In genomic region chr7:55527314-55527713, GRCh38 we compare ENCODE assay signal across 18 cellular contexts. TPM values are rescaled to one million over a fixed set of nuclear protein-coding genes. Genes with fewer than 3 reads are reported as not detected.
A peak's percentile ranks its signal among the peaks of the same experiment; 100 is the strongest.
DNase-seq lines count a peak whose midpoint lies in the region; ATAC-seq and TF ChIP-seq lines count a peak whose summit lies in the region.
"Had no signal": no experiment of that assay in that cellular context is flagged by ENCODE, and none has a peak within 500 bp of the region (broad histone marks: within the 10 kb centered on the region; RNA-seq: fewer than 3 reads in every experiment).

No MANE protein-coding gene starts in this region.

- peaks cover 5% of the 10 kb centered on the region for H3K27me3 Mint-ChIP-seq in glutamatergic neuron (ENCODE audit: unreplicated experiment)
- no peaks in the 10 kb centered on the region for H3K27me3 Mint-ChIP-seq in mesothelial cell of epicardium (ENCODE audit: low read depth)
- H3K27me3 Mint-ChIP-seq: activated CD4-positive, alpha-beta T cell treated with anti-CD3 and anti-CD28 coated beads, Interleukin-2, amount 10 ng/mL, durations not matched to agents 7 days and 5 days; activated naive CD8-positive, alpha-beta T cell treated with anti-CD3 and anti-CD28 coated beads for 36 hours had no signal

- DNase-seq in NCI-H69 (lab: John Stamatoyannopoulos, UW) (peak; percentile 89), glutamatergic neuron (no peak), mesothelial cell of epicardium (ENCODE audit: low spot score in 2 of 2, unreplicated experiment in 2 of 2) (no peak), GM13977 (ENCODE audit: low spot score) (no peak)
- DNase-seq: activated CD4-positive, alpha-beta T cell treated with anti-CD3 and anti-CD28 coated beads, Interleukin-2, amount 10 ng/mL, durations not matched to agents 7 days and 5 days; activated naive CD8-positive, alpha-beta T cell treated with anti-CD3 and anti-CD28 coated beads for 36 hours; activated T-cell treated with anti-CD3 and anti-CD28 coated beads, Interleukin-2, amount 50 U/mL, for 1 hour; effector CD4-positive, alpha-beta T cell; NCI-H2029; PC-3; uterus had no signal

- peaks cover 0 to 10% (median 0%) of the 10 kb centered on the region in 11 experiments; a peak in 3 of 22 replicates for H3K36me3 ChIP-seq in BLaER1 treated with 17β-estradiol and CSF1 and Interleukin-3, amounts not matched to agents 10 nM and 100 nM
- H3K36me3 ChIP-seq: cardiac muscle cell, uterus had no signal

- TF ChIP-seq CTCF in glutamatergic neuron (IDR thresholded peaks at IDR 0.05; ENCODE audit: partially characterized antibody, unreplicated experiment) (no peak), mesothelial cell of epicardium (IDR thresholded peaks at IDR 0.05; ENCODE audit: unreplicated experiment) (no peak), GM13977 (IDR thresholded peaks at IDR 0.05; ENCODE audit: extremely low read depth, insufficient read depth, missing control alignments) (no peak)

- in situ Hi-C loops in GM13977 (cut with MboI; ENCODE audit: low pct_unique_long_range_greater_than_20kb, low sequenced_read_pairs, unreplicated experiment): no loop called here

- no peaks in the 10 kb centered on the region for H3K27me3 ChIP-seq in BLaER1 treated with 17β-estradiol and CSF1 and Interleukin-3, amounts not matched to agents 10 nM and 100 nM
- H3K27me3 ChIP-seq: cardiac muscle cell, SJSA1, uterus had no signal

- peak overlapping the region in 4 of 11 experiments; percentile 5 to 45 (median 36); a peak in 6 of 22 replicates for H3K9ac ChIP-seq in BLaER1 treated with 17β-estradiol and CSF1 and Interleukin-3, amounts not matched to agents 10 nM and 100 nM

- H3K27ac Mint-ChIP-seq in glutamatergic neuron (ENCODE audit: unreplicated experiment): peak overlapping the region; percentile 90
- no peak overlapping the region for H3K27ac Mint-ChIP-seq in mesothelial cell of epicardium
- H3K27ac Mint-ChIP-seq: activated CD4-positive, alpha-beta T cell treated with anti-CD3 and anti-CD28 coated beads, Interleukin-2, amount 10 ng/mL, durations not matched to agents 7 days and 5 days; activated naive CD8-positive, alpha-beta T cell treated with anti-CD3 and anti-CD28 coated beads for 36 hours had no signal

- peaks cover 0 to 8% (median 0%) of the 10 kb centered on the region in 11 experiments; a peak in 2 of 22 replicates for H3K9me3 ChIP-seq in BLaER1 treated with 17β-estradiol and CSF1 and Interleukin-3, amounts not matched to agents 10 nM and 100 nM (replicated peaks in 1 of 11)
- H3K9me3 ChIP-seq: SJSA1, uterus had no signal

- H3K27ac ChIP-seq in BLaER1 treated with 17β-estradiol and CSF1 and Interleukin-3, amounts not matched to agents 10 nM and 100 nM: peak overlapping the region in 5 of 11 experiments; percentile 1 to 57 (median 3); a peak in 5 of 22 replicates
- H3K27ac ChIP-seq: cardiac muscle cell, HL-60, SJSA1, uterus had no signal

- H3K36me3 Mint-ChIP-seq in glutamatergic neuron (ENCODE audit: unreplicated experiment) (peaks cover 4% of the 10 kb centered on the region), mesothelial cell of epicardium (no peaks in the 10 kb centered on the region)

- H3K9me3 Mint-ChIP-seq in glutamatergic neuron (ENCODE audit: unreplicated experiment) (no peaks in the 10 kb centered on the region), mesothelial cell of epicardium (no peaks in the 10 kb centered on the region)
- H3K9me3 Mint-ChIP-seq: activated CD4-positive, alpha-beta T cell treated with anti-CD3 and anti-CD28 coated beads, Interleukin-2, amount 10 ng/mL, durations not matched to agents 7 days and 5 days had no signal

- H3K4me3 ChIP-seq in BLaER1 treated with 17β-estradiol and CSF1 and Interleukin-3, amounts not matched to agents 10 nM and 100 nM: no peak overlapping the region
- H3K4me3 ChIP-seq: cardiac muscle cell, SJSA1, uterus had no signal

- peak overlapping the region; percentile 47 to 89 (median 67) for H3K4me2 ChIP-seq in BLaER1 treated with 17β-estradiol and CSF1 and Interleukin-3, amounts not matched to agents 10 nM and 100 nM

- H3K4me1 ChIP-seq in BLaER1 treated with 17β-estradiol and CSF1 and Interleukin-3, amounts not matched to agents 10 nM and 100 nM: peaks cover 39 to 56% (median 48%) of the 10 kb centered on the region in 10 experiments
- H3K4me1 ChIP-seq: uterus had no signal

- peak overlapping the region; percentile 83 for H3K4me3 Mint-ChIP-seq in glutamatergic neuron (ENCODE audit: unreplicated experiment)
- H3K4me3 Mint-ChIP-seq in mesothelial cell of epicardium: no peak overlapping the region
- H3K4me3 Mint-ChIP-seq: activated CD4-positive, alpha-beta T cell treated with anti-CD3 and anti-CD28 coated beads, Interleukin-2, amount 10 ng/mL, durations not matched to agents 7 days and 5 days; activated naive CD8-positive, alpha-beta T cell treated with anti-CD3 and anti-CD28 coated beads for 36 hours had no signal

- H4K20me1 ChIP-seq in BLaER1 treated with 17β-estradiol and CSF1 and Interleukin-3, amounts not matched to agents 10 nM and 100 nM: peaks cover 23 to 42% (median 35%) of the 10 kb centered on the region in 11 experiments; a peak in 20 of 22 replicates

- H3K4me1 Mint-ChIP-seq in glutamatergic neuron (ENCODE audit: low read depth, unreplicated experiment): peaks cover 20% of the 10 kb centered on the region
- H3K4me1 Mint-ChIP-seq in mesothelial cell of epicardium: peaks cover 10% of the 10 kb centered on the region

- peak; percentile 23 for ATAC-seq in HG03432 (IDR thresholded peaks at IDR 0.05; ENCODE audit: unreplicated experiment)
- ATAC-seq in HG03045 (IDR thresholded peaks at IDR 0.05; ENCODE audit: unreplicated experiment): no peak
- no peak for ATAC-seq in HG02588 (IDR thresholded peaks at IDR 0.05; ENCODE audit: unreplicated experiment)
- ATAC-seq: PC-3 had no signal

RNA-seq across cellular contexts. Expression of gene VOPP1, which starts 45.0 kb away (rescaled TPM):
- 30.6 TPM for total RNA-seq in glutamatergic neuron (ENCODE audit: unreplicated experiment)
- total RNA-seq in mesothelial cell of epicardium: 42.4 to 43.1 TPM (median 42.8 TPM) in 3 replicates
